ENCODE assay signal across 15 cellular contexts in genomic region chrX:28876415-28876814, GRCh38.
"Had no signal": no experiment of that assay in that cellular context is flagged by ENCODE, and none has a peak within 500 bp of the region (broad histone marks: within the 10 kb centered on the region; RNA-seq: fewer than 3 reads in every experiment).

No MANE protein-coding gene starts in this region.

- H3K36me3 ChIP-seq: gastrocnemius medialis, neutrophil, right lobe of liver, spleen had no signal

- H3K4me3 ChIP-seq: coronary artery, gastrocnemius medialis, right lobe of liver, spleen had no signal

- DNase-seq: effector CD8-positive, alpha-beta T cell; gastrocnemius medialis; glutamatergic neuron; immature natural killer cell; naive thymus-derived CD4-positive, alpha-beta T cell; right lobe of liver; spleen; stimulated activated CD4-positive, alpha-beta T cell treated with anti-CD3 and anti-CD28 coated beads, Interleukin-2, amount 100 ng/mL, for 24 hours; stimulated activated CD4-positive, alpha-beta T cell treated with anti-CD3 and anti-CD28 coated beads, Interleukin-4, amount 100 ng/mL, for 4 hours; stimulated activated naive B cell treated with anti-CD40 and anti-IgM and Interleukin-4, amounts not matched to agents 10 μg/mL and 1 μg/mL and 100 μg/mL, for 72 hours; stimulated activated naive CD8-positive, alpha-beta T cell treated with anti-CD3 and anti-CD28 coated beads, Interleukin-15, amount 100 ng/mL, for 72 hours; trophoblast cell had no signal

- H3K4me1 ChIP-seq: right lobe of liver, spleen had no signal

- H3K27me3 ChIP-seq: gastrocnemius medialis, neutrophil, right lobe of liver, spleen had no signal

- FAIRE-seq: keratinocyte had no signal

- H3K9me3 ChIP-seq: gastrocnemius medialis, neutrophil, right lobe of liver had no signal

- ATAC-seq: naive thymus-derived CD4-positive, alpha-beta T cell; right lobe of liver; stimulated activated naive B cell treated with anti-CD40 and anti-IgM and Interleukin-4, amounts not matched to agents 10 μg/mL and 1 μg/mL and 100 μg/mL, for 72 hours; stimulated activated naive CD8-positive, alpha-beta T cell treated with anti-CD3 and anti-CD28 coated beads, Interleukin-15, amount 100 ng/mL, for 72 hours had no signal

- H3K27ac ChIP-seq: coronary artery, neutrophil, right lobe of liver, spleen had no signal
